Comparison of ENCODE assay signal across 1 cellular context in genomic region chr5:53027913-53028312, GRCh38.
TF ChIP-seq lines count a peak whose summit lies in the region.

No MANE protein-coding gene starts in this region.

TF ChIP-seq in HEK293, 187 proteins besides CTCF, POLR2A, EP300 and RAD21 (continued from another document and continues in another):
- TF ChIP-seq, protein P1, sequence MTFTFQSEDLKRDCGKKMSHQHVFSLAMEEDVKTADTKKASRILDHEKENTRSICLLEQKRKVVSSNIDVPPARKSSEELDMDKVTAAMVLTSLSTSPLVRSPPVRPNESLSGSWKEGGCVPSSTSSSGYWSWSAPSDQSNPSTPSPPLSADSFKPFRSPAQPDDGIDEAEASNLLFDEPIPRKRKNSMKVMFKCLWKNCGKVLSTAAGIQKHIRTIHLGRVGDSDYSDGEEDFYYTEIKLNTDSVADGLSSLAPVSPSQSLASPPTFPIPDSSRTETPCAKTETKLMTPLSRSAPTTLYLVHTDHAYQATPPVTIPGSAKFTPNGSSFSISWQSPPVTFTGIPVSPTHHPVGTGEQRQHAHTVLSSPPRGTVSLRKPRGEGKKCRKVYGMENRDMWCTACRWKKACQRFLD (tag by site-specific recombination; IDR thresholded peaks at IDR 0.05), result no peak
- no peak for TF ChIP-seq ZBTB11 (tag by site-specific recombination; conservative IDR thresholded peaks at IDR 0.05; ENCODE audit: low read depth)
- no peak for TF ChIP-seq ZNF596 (tag by site-specific recombination; IDR thresholded peaks at IDR 0.05)
- no peak for TF ChIP-seq ZNF621 (tag by site-specific recombination; IDR thresholded peaks at IDR 0.05)
- no peak for TF ChIP-seq ZNF239 (tag by site-specific recombination; IDR thresholded peaks at IDR 0.05)
- no peak for TF ChIP-seq SALL2 (tag by site-specific recombination; IDR thresholded peaks at IDR 0.05; ENCODE audit: borderline replicate concordance)
- no peak for TF ChIP-seq ZNF10 (tag by site-specific recombination; IDR thresholded peaks at IDR 0.05)
- no peak for TF ChIP-seq ZNF157 (tag by site-specific recombination; IDR thresholded peaks at IDR 0.05)
- no peak for TF ChIP-seq EGR2 (tag by site-specific recombination; IDR thresholded peaks at IDR 0.05; ENCODE audit: low read depth)
- no peak for TF ChIP-seq ZNF266 (tag by site-specific recombination; IDR thresholded peaks at IDR 0.05; ENCODE audit: low read depth)
- TF ChIP-seq ZSCAN16 (tag by site-specific recombination; IDR thresholded peaks at IDR 0.05), result no peak
- TF ChIP-seq PRDM10 (tag by site-specific recombination; IDR thresholded peaks at IDR 0.05), result 0 out of 2 replicates have a peak, but pooled peaks have one; percentile 17
- no peak for TF ChIP-seq ZNF324 (tag by site-specific recombination; IDR thresholded peaks at IDR 0.05)
- no peak for TF ChIP-seq ZNF184 (tag by site-specific recombination; IDR thresholded peaks at IDR 0.05)
- 0 out of 2 replicates have a peak, but pooled peaks have one; percentile 21 for TF ChIP-seq ZNF600 (tag by site-specific recombination; IDR thresholded peaks at IDR 0.05)
- TF ChIP-seq ZNF623 (tag by site-specific recombination; IDR thresholded peaks at IDR 0.05), result no peak
- no peak for TF ChIP-seq ZNF248 (tag by site-specific recombination; IDR thresholded peaks at IDR 0.05)
- TF ChIP-seq BCL6B (tag by site-specific recombination; IDR thresholded peaks at IDR 0.05), result 0 out of 2 replicates have a peak, but pooled peaks have one; percentile 28
- TF ChIP-seq ZNF473 (tag by site-specific recombination; IDR thresholded peaks at IDR 0.05), result no peak
- no peak for TF ChIP-seq KLF8 (tag by site-specific recombination; IDR thresholded peaks at IDR 0.05)
- no peak for TF ChIP-seq ZNF549 (tag by site-specific recombination; IDR thresholded peaks at IDR 0.05)
- TF ChIP-seq ZNF19 (tag by site-specific recombination; IDR thresholded peaks at IDR 0.05; ENCODE audit: low read depth), result no peak
- 0 out of 2 replicates have a peak, but pooled peaks have one; percentile 22 for TF ChIP-seq ZNF664 (tag by site-specific recombination; IDR thresholded peaks at IDR 0.05)
- TF ChIP-seq MEIS1 (CRISPR knock-in tag; IDR thresholded peaks at IDR 0.05; ENCODE audit: borderline replicate concordance), result no peak
- TF ChIP-seq ZNF585B (tag by site-specific recombination; IDR thresholded peaks at IDR 0.05), result no peak
- TF ChIP-seq FEZF1 (tag by site-specific recombination; IDR thresholded peaks at IDR 0.05), result peak; percentile 64
- TF ChIP-seq ZBTB21 (tag by site-specific recombination; IDR thresholded peaks at IDR 0.05), result no peak
- TF ChIP-seq, protein P2, sequence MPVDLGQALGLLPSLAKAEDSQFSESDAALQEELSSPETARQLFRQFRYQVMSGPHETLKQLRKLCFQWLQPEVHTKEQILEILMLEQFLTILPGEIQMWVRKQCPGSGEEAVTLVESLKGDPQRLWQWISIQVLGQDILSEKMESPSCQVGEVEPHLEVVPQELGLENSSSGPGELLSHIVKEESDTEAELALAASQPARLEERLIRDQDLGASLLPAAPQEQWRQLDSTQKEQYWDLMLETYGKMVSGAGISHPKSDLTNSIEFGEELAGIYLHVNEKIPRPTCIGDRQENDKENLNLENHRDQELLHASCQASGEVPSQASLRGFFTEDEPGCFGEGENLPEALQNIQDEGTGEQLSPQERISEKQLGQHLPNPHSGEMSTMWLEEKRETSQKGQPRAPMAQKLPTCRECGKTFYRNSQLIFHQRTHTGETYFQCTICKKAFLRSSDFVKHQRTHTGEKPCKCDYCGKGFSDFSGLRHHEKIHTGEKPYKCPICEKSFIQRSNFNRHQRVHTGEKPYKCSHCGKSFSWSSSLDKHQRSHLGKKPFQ (tag by site-specific recombination; IDR thresholded peaks at IDR 0.05), result peak; percentile 57; the same call in 1 of the 2 replicates
- TF ChIP-seq ZNF518A (tag by site-specific recombination; conservative IDR thresholded peaks at IDR 0.05; ENCODE audit: low read depth), result peak; percentile 39; the same call in 1 of the 2 replicates
- TF ChIP-seq ZNF302 (tag by site-specific recombination; IDR thresholded peaks at IDR 0.05; ENCODE audit: low read depth), result no peak
- no peak for TF ChIP-seq ZNF76 (tag by site-specific recombination; IDR thresholded peaks at IDR 0.05; ENCODE audit: borderline replicate concordance, low read depth)
- TF ChIP-seq ZNF202 (tag by site-specific recombination; IDR thresholded peaks at IDR 0.05; ENCODE audit: borderline replicate concordance), result no peak
- TF ChIP-seq ZSCAN30 (tag by site-specific recombination; IDR thresholded peaks at IDR 0.05), result no peak
- TF ChIP-seq ZNF660 (tag by site-specific recombination; IDR thresholded peaks at IDR 0.05), result peak; percentile 91
- peak; percentile 65 for TF ChIP-seq SP7 (tag by site-specific recombination; IDR thresholded peaks at IDR 0.05)
- no peak for TF ChIP-seq ZNF521 (tag by site-specific recombination; IDR thresholded peaks at IDR 0.05)
- TF ChIP-seq ZNF174 (tag by site-specific recombination; IDR thresholded peaks at IDR 0.05), result no peak
- no peak for TF ChIP-seq ZNF488 (tag by site-specific recombination; IDR thresholded peaks at IDR 0.05)
- no peak for TF ChIP-seq ZNF677 (tag by site-specific recombination; IDR thresholded peaks at IDR 0.05)
- peak; percentile 38; the same call in 1 of the 2 replicates for TF ChIP-seq ZBTB44 (tag by site-specific recombination; IDR thresholded peaks at IDR 0.05)
- no peak for TF ChIP-seq ZNF654 (tag by site-specific recombination; IDR thresholded peaks at IDR 0.05; ENCODE audit: low read depth)
- no peak for TF ChIP-seq ZNF350 (tag by site-specific recombination; IDR thresholded peaks at IDR 0.05)
- no peak for TF ChIP-seq ZNF791 (tag by site-specific recombination; IDR thresholded peaks at IDR 0.05)
- TF ChIP-seq ZNF169 (tag by site-specific recombination; IDR thresholded peaks at IDR 0.05), result no peak
